Comparison of ENCODE assay signal across 25 cellular contexts in the genomic region with DNA sequence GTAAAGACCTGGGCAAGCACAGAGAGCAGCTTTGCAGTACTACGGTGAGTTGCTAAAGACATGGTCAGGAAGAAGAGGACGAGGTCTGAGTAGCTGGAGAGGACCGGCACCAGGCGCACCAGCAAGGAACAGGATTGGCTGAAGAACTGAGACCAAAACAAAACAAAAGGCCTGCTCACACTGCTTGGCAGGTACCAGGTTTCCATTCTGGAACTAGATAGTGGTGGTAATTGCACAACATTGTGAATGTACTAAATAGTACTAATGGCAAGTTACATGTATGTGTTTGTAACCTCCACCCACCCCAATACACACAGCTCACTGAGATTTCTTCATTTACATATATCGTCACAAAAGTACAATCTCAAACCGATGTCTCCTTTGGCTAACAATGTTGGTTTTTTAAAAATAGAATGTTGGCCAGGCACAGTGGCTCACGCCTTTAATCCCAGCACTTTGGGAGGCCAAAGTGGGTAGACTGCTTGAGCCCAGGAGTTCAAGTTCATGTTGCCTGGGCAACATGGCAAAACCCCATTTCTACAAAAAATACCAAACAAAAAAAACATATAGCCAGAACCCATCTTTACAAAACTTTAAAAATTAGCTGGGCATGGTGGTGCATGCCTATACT.
"Had no signal": no experiment of that assay in that cellular context is flagged by ENCODE, and none has a peak within 500 bp of the region (broad histone marks: within the 10 kb centered on the region; RNA-seq: fewer than 3 reads in every experiment).

No MANE protein-coding gene starts in this region.

- H2AFZ ChIP-seq: neural progenitor cell had no signal

- H3K9ac ChIP-seq: neural progenitor cell had no signal

- H3K27ac ChIP-seq: neural progenitor cell, sigmoid colon, suprapubic skin, upper lobe of right lung had no signal

- H3K4me1 Mint-ChIP-seq: activated naive CD4-positive, alpha-beta T cell treated with anti-CD3 and anti-CD28 coated beads, Interleukin-2, amount 10 ng/mL, durations not matched to agents 7 days and 5 days; activated naive CD8-positive, alpha-beta T cell treated with anti-CD3 and anti-CD28 coated beads, Interleukin-2, amount 10 ng/mL, durations not matched to agents 7 days and 5 days; naive thymus-derived CD8-positive, alpha-beta T cell; stimulated activated naive B cell treated with anti-CD40 and anti-IgM and Interleukin-4, amounts not matched to agents 10 μg/mL and 1 μg/mL and 100 μg/mL, for 72 hours had no signal

- ATAC-seq: esophagus mucosa; naive thymus-derived CD8-positive, alpha-beta T cell; stimulated activated naive B cell treated with anti-CD40 and anti-IgM and Interleukin-4, amounts not matched to agents 10 μg/mL and 1 μg/mL and 100 μg/mL, for 72 hours; upper lobe of right lung had no signal

- H3K27me3 ChIP-seq: neural progenitor cell, sigmoid colon, suprapubic skin, tibial artery, upper lobe of right lung had no signal

- H3K4me3 Mint-ChIP-seq: activated CD4-positive, alpha-beta memory T cell treated with anti-CD3 and anti-CD28 coated beads for 36 hours; activated naive CD4-positive, alpha-beta T cell treated with anti-CD3 and anti-CD28 coated beads, Interleukin-2, amount 10 ng/mL, durations not matched to agents 7 days and 5 days; activated naive CD8-positive, alpha-beta T cell treated with anti-CD3 and anti-CD28 coated beads, Interleukin-2, amount 10 ng/mL, durations not matched to agents 7 days and 5 days; mesothelial cell of epicardium; naive thymus-derived CD8-positive, alpha-beta T cell; neural progenitor cell; stimulated activated naive B cell treated with anti-CD40 and anti-IgM and Interleukin-4, amounts not matched to agents 10 μg/mL and 1 μg/mL and 100 μg/mL, for 72 hours had no signal

- H3K9me3 Mint-ChIP-seq: activated CD4-positive, alpha-beta memory T cell treated with anti-CD3 and anti-CD28 coated beads for 36 hours; activated naive CD4-positive, alpha-beta T cell treated with anti-CD3 and anti-CD28 coated beads, Interleukin-2, amount 10 ng/mL, durations not matched to agents 7 days and 5 days; activated naive CD8-positive, alpha-beta T cell treated with anti-CD3 and anti-CD28 coated beads, Interleukin-2, amount 10 ng/mL, durations not matched to agents 7 days and 5 days; mesothelial cell of epicardium; naive thymus-derived CD8-positive, alpha-beta T cell; neural progenitor cell; stimulated activated naive B cell treated with anti-CD40 and anti-IgM and Interleukin-4, amounts not matched to agents 10 μg/mL and 1 μg/mL and 100 μg/mL, for 72 hours had no signal

- H3K4me1 ChIP-seq: neural progenitor cell, suprapubic skin had no signal

- DNase-seq: activated CD4-positive, alpha-beta memory T cell treated with anti-CD3 and anti-CD28 coated beads for 36 hours; activated CD4-positive, alpha-beta T cell treated with anti-CD3 and anti-CD28 coated beads for 4 hours; activated CD8-positive, alpha-beta memory T cell treated with anti-CD3 and anti-CD28 coated beads, Interleukin-2, amount 50 U/mL, for 4 hours; activated gamma-delta T cell; activated naive CD4-positive, alpha-beta T cell treated with anti-CD3 and anti-CD28 coated beads, Interleukin-2, amount 10 ng/mL, durations not matched to agents 7 days and 5 days; activated naive CD8-positive, alpha-beta T cell treated with anti-CD3 and anti-CD28 coated beads, Interleukin-2, amount 10 ng/mL, durations not matched to agents 7 days and 5 days; activated T-cell treated with anti-CD3 and anti-CD28 coated beads, Interleukin-2, amount 50 U/mL, for 1 hour; amniotic stem cell; central memory CD4-positive, alpha-beta T cell; foreskin fibroblast; mammary epithelial cell; naive thymus-derived CD8-positive, alpha-beta T cell; sigmoid colon; stimulated activated CD4-positive, alpha-beta T cell treated with anti-CD3 and anti-CD28 coated beads, Interleukin-1b, Interleukin-23, amount 100 ng/mL, for 48 hours; stimulated activated CD4-positive, alpha-beta T cell treated with anti-CD3 and anti-CD28 coated beads, Interleukin-4, amount 100 ng/mL, for 4 hours; stimulated activated CD8-positive, alpha-beta memory T cell treated with anti-CD3 and anti-CD28 coated beads, Interleukin-4, amount 100 ng/mL, for 48 hours; stimulated activated naive B cell treated with anti-CD40 and anti-IgM and Interleukin-4, amounts not matched to agents 10 μg/mL and 1 μg/mL and 100 μg/mL, for 72 hours; tibial artery; upper lobe of right lung had no signal

- H3K4me2 ChIP-seq: neural progenitor cell, smooth muscle cell had no signal

- FAIRE-seq: islet of Langerhans had no signal

- H3K9me3 ChIP-seq: sigmoid colon, suprapubic skin, tibial artery, upper lobe of right lung had no signal

- H3K27me3 Mint-ChIP-seq: activated CD4-positive, alpha-beta memory T cell treated with anti-CD3 and anti-CD28 coated beads for 36 hours; activated naive CD4-positive, alpha-beta T cell treated with anti-CD3 and anti-CD28 coated beads, Interleukin-2, amount 10 ng/mL, durations not matched to agents 7 days and 5 days; activated naive CD8-positive, alpha-beta T cell treated with anti-CD3 and anti-CD28 coated beads, Interleukin-2, amount 10 ng/mL, durations not matched to agents 7 days and 5 days; naive thymus-derived CD8-positive, alpha-beta T cell; stimulated activated naive B cell treated with anti-CD40 and anti-IgM and Interleukin-4, amounts not matched to agents 10 μg/mL and 1 μg/mL and 100 μg/mL, for 72 hours had no signal

- H3K27ac Mint-ChIP-seq: activated CD4-positive, alpha-beta memory T cell treated with anti-CD3 and anti-CD28 coated beads for 36 hours; activated naive CD4-positive, alpha-beta T cell treated with anti-CD3 and anti-CD28 coated beads, Interleukin-2, amount 10 ng/mL, durations not matched to agents 7 days and 5 days; activated naive CD8-positive, alpha-beta T cell treated with anti-CD3 and anti-CD28 coated beads, Interleukin-2, amount 10 ng/mL, durations not matched to agents 7 days and 5 days; mesothelial cell of epicardium; naive thymus-derived CD8-positive, alpha-beta T cell; neural progenitor cell; stimulated activated naive B cell treated with anti-CD40 and anti-IgM and Interleukin-4, amounts not matched to agents 10 μg/mL and 1 μg/mL and 100 μg/mL, for 72 hours had no signal

- H3K4me3 ChIP-seq: neural progenitor cell, sigmoid colon, smooth muscle cell, suprapubic skin, tibial artery, upper lobe of right lung had no signal
